2 cellular contexts compared by ENCODE assay signal in the genomic region with DNA sequence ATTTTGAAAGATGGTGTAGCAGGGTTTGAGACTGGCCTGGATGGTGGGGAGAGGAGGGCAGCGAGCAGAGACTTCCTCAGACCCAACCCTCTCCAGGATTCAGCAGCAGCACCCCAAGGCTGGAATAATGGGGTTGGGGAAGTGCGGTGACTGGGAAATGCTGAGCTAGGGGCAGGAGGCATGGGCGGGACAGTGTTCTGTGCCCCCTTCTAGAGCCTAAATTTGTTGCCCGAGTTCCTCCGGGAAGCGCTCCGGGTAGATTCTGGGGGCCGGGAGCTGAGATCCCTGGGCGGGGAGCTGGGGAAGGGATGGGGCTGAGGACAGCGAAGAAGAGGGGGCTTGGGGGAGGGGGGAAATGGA.
TF ChIP-seq lines count a peak whose summit lies in the region.

Gene CHAT (plus strand): TSS at position 156 of the 360 bp plus-strand sequence. CDS start 153 bp downstream, at position 309.

TF ChIP-seq in HCT116, 20 proteins besides CTCF, POLR2A, EP300 and RAD21:
- TF ChIP-seq FOSL1 (IDR thresholded peaks at IDR 0.05; ENCODE audit: low read depth) (no peak), YY1 (IDR thresholded peaks at IDR 0.05; ENCODE audit: extremely low read depth, insufficient replicate concordance, low read depth, low read length) (no peak), ZFX (IDR thresholded peaks at IDR 0.05) (no peak), EGR1 (IDR thresholded peaks at IDR 0.05; ENCODE audit: low read depth) (no peak), SIN3A (IDR thresholded peaks at IDR 0.05; ENCODE audit: low read depth) (no peak), EZH2phosphoT487 (IDR thresholded peaks at IDR 0.05; ENCODE audit: borderline replicate concordance) (no peak), ZBTB33 (IDR thresholded peaks at IDR 0.05; ENCODE audit: extremely low read depth, insufficient replicate concordance, low read length) (no peak), SRF (IDR thresholded peaks at IDR 0.05; ENCODE audit: low read depth) (no peak), CBX3 (IDR thresholded peaks at IDR 0.05; ENCODE audit: low read depth) (no peak), REST (IDR thresholded peaks at IDR 0.05; ENCODE audit: low read depth) (no peak), ELF1 (IDR thresholded peaks at IDR 0.05; ENCODE audit: borderline replicate concordance, low read depth) (no peak), CEBPB (IDR thresholded peaks at IDR 0.05; ENCODE audit: low read depth) (no peak), SP1 (IDR thresholded peaks at IDR 0.05; ENCODE audit: low read depth) (no peak), TCF7L2 (IDR thresholded peaks at IDR 0.05; ENCODE audit: borderline replicate concordance, extremely low read depth, insufficient read depth, insufficient read length) (no peak), ZNF274 (IDR thresholded peaks at IDR 0.05; ENCODE audit: low read depth, low read length) (no peak), ATF3 (IDR thresholded peaks at IDR 0.05) (no peak), JUND (IDR thresholded peaks at IDR 0.05) (no peak)
- TF ChIP-seq, protein P1, sequence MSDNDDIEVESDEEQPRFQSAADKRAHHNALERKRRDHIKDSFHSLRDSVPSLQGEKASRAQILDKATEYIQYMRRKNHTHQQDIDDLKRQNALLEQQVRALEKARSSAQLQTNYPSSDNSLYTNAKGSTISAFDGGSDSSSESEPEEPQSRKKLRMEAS (IDR thresholded peaks at IDR 0.05): no peak

TF ChIP-seq in neural cell, 6 proteins besides CTCF, POLR2A, EP300 and RAD21:
- TF ChIP-seq SMC3 (conservative IDR thresholded peaks at IDR 0.05; ENCODE audit: poor library complexity) (no peak), POLR2AphosphoS5 (IDR thresholded peaks at IDR 0.05) (no peak), TAF1 (IDR thresholded peaks at IDR 0.05; ENCODE audit: low read depth) (no peak), EZH2 (IDR thresholded peaks at IDR 0.05; ENCODE audit: borderline replicate concordance, insufficient read depth, low read length, poor library complexity, severe bottlenecking) (no peak), REST (IDR thresholded peaks at IDR 0.05; ENCODE audit: borderline replicate concordance) (no peak), MXI1 (conservative IDR thresholded peaks at IDR 0.05; ENCODE audit: poor library complexity, severe bottlenecking) (no peak)
TF ChIP-seq in neural cell: peak in this region for 0.
